8 cellular contexts compared by ENCODE assay signal in genomic region chr14:23483216-23483854, GRCh38. TPM values are rescaled to one million over a fixed set of nuclear protein-coding genes. Genes with fewer than 3 reads are reported as not detected.
DNase-seq lines count a peak whose midpoint lies in the region; ATAC-seq and TF ChIP-seq lines count a peak whose summit lies in the region.

No MANE protein-coding gene starts in this region.

- H3K4me3 ChIP-seq in GM12865 (ENCODE audit: low read depth, low read length) = no peak overlapping the region

- DNase-seq in AG08395 (ENCODE audit: low spot score) = peak; percentile 36
- DNase-seq in GM12865 (ENCODE audit: low read depth) = peak; percentile 25
- peak; percentile 91 for DNase-seq in NCI-H2227 (lab: John Stamatoyannopoulos, UW; ENCODE audit: unreplicated experiment)
- DNase-seq in cerebellar nuclear complex (lab: John Stamatoyannopoulos, UW) = peak; percentile 38 to 53
- DNase-seq in osteocyte (ENCODE audit: extremely low spot score, unreplicated experiment) = no peak

- TF ChIP-seq CTCF in GM12865 (IDR thresholded peaks at IDR 0.05; ENCODE audit: insufficient read depth, low read depth, low read length, missing control alignments) (peak; percentile 45), osteocyte (IDR thresholded peaks at IDR 0.05) (peak; percentile 44)

- H3K27me3 Mint-ChIP-seq in osteocyte (ENCODE audit: unreplicated experiment) = no peaks in the 10 kb centered on the region

- ATAC-seq in HG02884 (IDR thresholded peaks at IDR 0.05; ENCODE audit: unreplicated experiment) (no peak), GM18909 (IDR thresholded peaks at IDR 0.05; ENCODE audit: poor library complexity, unreplicated experiment) (no peak), GM18519 (IDR thresholded peaks at IDR 0.05; ENCODE audit: low FRiP score, unreplicated experiment) (no peak)

- no peak overlapping the region for H3K4me3 Mint-ChIP-seq in osteocyte (ENCODE audit: unreplicated experiment)

- H3K4me1 Mint-ChIP-seq in osteocyte (ENCODE audit: unreplicated experiment) = peaks cover 1% of the 10 kb centered on the region

- no peaks in the 10 kb centered on the region for H3K9me3 Mint-ChIP-seq in osteocyte (ENCODE audit: unreplicated experiment)

- H3K36me3 Mint-ChIP-seq in osteocyte (ENCODE audit: unreplicated experiment) = peaks cover 15% of the 10 kb centered on the region

- no peak overlapping the region for H3K27ac Mint-ChIP-seq in osteocyte (ENCODE audit: unreplicated experiment)

RNA-seq across cellular contexts. Expression of gene NGDN, which starts 13.8 kb away (rescaled TPM):
- 32.3 and 34.6 TPM in 2 replicates for total RNA-seq in osteocyte

RNA-seq across cellular contexts. Expression of gene MYH7, which starts 47.9 kb away (rescaled TPM):
- total RNA-seq in osteocyte = not detected in 2 replicates
